Comparison of ENCODE assay signal across 16 cellular contexts in genomic region chr9:124376329-124376728, GRCh38. TPM values are rescaled to one million over a fixed set of nuclear protein-coding genes. Genes with fewer than 3 reads are reported as not detected.
DNase-seq lines count a peak whose midpoint lies in the region; ATAC-seq and TF ChIP-seq lines count a peak whose summit lies in the region.
"Had no signal": no experiment of that assay in that cellular context is flagged by ENCODE, and none has a peak within 500 bp of the region (broad histone marks: within the 10 kb centered on the region; RNA-seq: fewer than 3 reads in every experiment).

No MANE protein-coding gene starts in this region.

- H3K4me1 Mint-ChIP-seq in brain (peaks cover 59% of the 10 kb centered on the region), nephron progenitor cell (peaks cover 6% of the 10 kb centered on the region)
- H3K4me1 Mint-ChIP-seq in stimulated activated effector memory CD8-positive, alpha-beta T cell treated with anti-CD3 and anti-CD28 coated beads, Interleukin-12 subunit alpha, Interleukin-12 subunit beta, amount 100 ng/mL, for 72 hours = peaks cover 26% of the 10 kb centered on the region

- H3K27ac Mint-ChIP-seq in brain = peak overlapping the region in 3 of 5 experiments; percentile 56 to 76 (median 66)
- H3K27ac Mint-ChIP-seq in nephron progenitor cell = peak overlapping the region; percentile 27
- H3K27ac Mint-ChIP-seq in stimulated activated effector memory CD8-positive, alpha-beta T cell treated with anti-CD3 and anti-CD28 coated beads, Interleukin-12 subunit alpha, Interleukin-12 subunit beta, amount 100 ng/mL, for 72 hours = peak overlapping the region; percentile 32

- H3K4me1 ChIP-seq in HAP-1 = peaks cover 8% of the 10 kb centered on the region

- no peak for TF ChIP-seq CTCF in HL-60 (IDR thresholded peaks at IDR 0.05; ENCODE audit: insufficient read depth, low read length)
- TF ChIP-seq CTCF in brain (conservative IDR thresholded peaks at IDR 0.05) = no peak
- TF ChIP-seq CTCF in nephron progenitor cell (IDR thresholded peaks at IDR 0.05) = no peak

- no peak for ATAC-seq in stimulated activated effector memory CD8-positive, alpha-beta T cell treated with anti-CD3 and anti-CD28 coated beads, Interleukin-12 subunit alpha, Interleukin-12 subunit beta, amount 100 ng/mL, for 72 hours
- ATAC-seq in HG02588 (IDR thresholded peaks at IDR 0.05; ENCODE audit: unreplicated experiment) = no peak

- H3K36me3 Mint-ChIP-seq in brain = peaks cover 51% of the 10 kb centered on the region
- peaks cover 46% of the 10 kb centered on the region for H3K36me3 Mint-ChIP-seq in nephron progenitor cell (ENCODE audit: low read depth)
- peaks cover 42% of the 10 kb centered on the region for H3K36me3 Mint-ChIP-seq in stimulated activated effector memory CD8-positive, alpha-beta T cell treated with anti-CD3 and anti-CD28 coated beads, Interleukin-12 subunit alpha, Interleukin-12 subunit beta, amount 100 ng/mL, for 72 hours

- peaks cover 0 to 8% (median 5%) of the 10 kb centered on the region in 5 experiments for H3K9me3 Mint-ChIP-seq in brain
- H3K9me3 Mint-ChIP-seq in nephron progenitor cell = peaks cover 17% of the 10 kb centered on the region
- H3K9me3 Mint-ChIP-seq in stimulated activated effector memory CD8-positive, alpha-beta T cell treated with anti-CD3 and anti-CD28 coated beads, Interleukin-12 subunit alpha, Interleukin-12 subunit beta, amount 100 ng/mL, for 72 hours = no peaks in the 10 kb centered on the region
- H3K9me3 Mint-ChIP-seq: CD4-positive, alpha-beta memory T cell had no signal

- DNase-seq in HL-60 (ENCODE audit: low read depth in 1 of 2, low spot score in 1 of 2) (no peak), nephron progenitor cell (no peak), HAP-1 (ENCODE audit: low spot score in 2 of 2) (no peak), NCI-H2227 (lab: John Stamatoyannopoulos, UW; ENCODE audit: unreplicated experiment) (no peak)
- DNase-seq in stimulated activated effector memory CD8-positive, alpha-beta T cell treated with anti-CD3 and anti-CD28 coated beads, Interleukin-12 subunit alpha, Interleukin-12 subunit beta, amount 100 ng/mL, for 72 hours (ENCODE audit: low spot score in 2 of 2) = peak in 1 of 2 donors; percentile 18
- DNase-seq: ACHN; BE2C; C1 segment of cervical spinal cord; Calu3; CD4-positive, alpha-beta memory T cell; DMS79 treated with DMSO at 0.1 percent for 48 hours; GF-D8; GOT3; H7 had no signal

- H3K4me3 ChIP-seq in HL-60 (replicated peaks; ENCODE audit: insufficient read depth, low read length) = no peak overlapping the region
- no peak overlapping the region for H3K4me3 ChIP-seq in HAP-1

- H3K36me3 ChIP-seq in HAP-1 (replicated peaks) = peaks cover 10% of the 10 kb centered on the region

- peak overlapping the region; percentile 98; the same call in 1 of the 2 replicates for H3K27ac ChIP-seq in HL-60 (replicated peaks)

- peak overlapping the region in 1 of 5 experiments; percentile 39 for H3K4me3 Mint-ChIP-seq in brain
- H3K4me3 Mint-ChIP-seq in nephron progenitor cell = no peak overlapping the region
- no peak overlapping the region for H3K4me3 Mint-ChIP-seq in stimulated activated effector memory CD8-positive, alpha-beta T cell treated with anti-CD3 and anti-CD28 coated beads, Interleukin-12 subunit alpha, Interleukin-12 subunit beta, amount 100 ng/mL, for 72 hours
- H3K4me3 Mint-ChIP-seq: CD4-positive, alpha-beta memory T cell had no signal

- H3K27me3 Mint-ChIP-seq in brain (no peaks in the 10 kb centered on the region), nephron progenitor cell (ENCODE audit: low read depth, poor library complexity) (peaks cover 3% of the 10 kb centered on the region)
- H3K27me3 Mint-ChIP-seq: CD4-positive, alpha-beta memory T cell had no signal

- in situ Hi-C loops in HAP-1 (cut with MboI; ENCODE audit: low sequenced_read_pairs) = no loop called here

- no peaks in the 10 kb centered on the region for H3K9me3 ChIP-seq in HAP-1
- H3K9me3 ChIP-seq: BE2C had no signal

- H3K27me3 ChIP-seq in HL-60 (ENCODE audit: insufficient read depth, poor library complexity, severe bottlenecking) (no peaks in the 10 kb centered on the region), HAP-1 (ENCODE audit: low read depth) (no peaks in the 10 kb centered on the region)
- H3K27me3 ChIP-seq: BE2C had no signal

RNA-seq across cellular contexts. Expression of gene PSMB7, which starts 38.9 kb away (rescaled TPM):
- 525 TPM for polyA plus RNA-seq in brain (ENCODE audit: insufficient read depth, low read depth, low replicate concordance)
